Comparison of ENCODE assay signal across 6 cellular contexts in genomic region chr10:14942929-14943296, GRCh38. TPM values are rescaled to one million over a fixed set of nuclear protein-coding genes. Genes with fewer than 3 reads are reported as not detected.
"Had no signal": no experiment of that assay in that cellular context is flagged by ENCODE, and none has a peak within 500 bp of the region (broad histone marks: within the 10 kb centered on the region; RNA-seq: fewer than 3 reads in every experiment).

No MANE protein-coding gene starts in this region.

RNA-seq across cellular contexts. Expression of gene MEIG1, which starts 16.3 kb away (rescaled TPM):
- total RNA-seq: HepG2, HT1080, IMR-90, M059J, NCI-H460, SK-MEL-5 had no signal
- polyA plus RNA-seq: HepG2, IMR-90 had no signal
